Comparison of ENCODE assay signal across 10 cellular contexts in the genomic region with DNA sequence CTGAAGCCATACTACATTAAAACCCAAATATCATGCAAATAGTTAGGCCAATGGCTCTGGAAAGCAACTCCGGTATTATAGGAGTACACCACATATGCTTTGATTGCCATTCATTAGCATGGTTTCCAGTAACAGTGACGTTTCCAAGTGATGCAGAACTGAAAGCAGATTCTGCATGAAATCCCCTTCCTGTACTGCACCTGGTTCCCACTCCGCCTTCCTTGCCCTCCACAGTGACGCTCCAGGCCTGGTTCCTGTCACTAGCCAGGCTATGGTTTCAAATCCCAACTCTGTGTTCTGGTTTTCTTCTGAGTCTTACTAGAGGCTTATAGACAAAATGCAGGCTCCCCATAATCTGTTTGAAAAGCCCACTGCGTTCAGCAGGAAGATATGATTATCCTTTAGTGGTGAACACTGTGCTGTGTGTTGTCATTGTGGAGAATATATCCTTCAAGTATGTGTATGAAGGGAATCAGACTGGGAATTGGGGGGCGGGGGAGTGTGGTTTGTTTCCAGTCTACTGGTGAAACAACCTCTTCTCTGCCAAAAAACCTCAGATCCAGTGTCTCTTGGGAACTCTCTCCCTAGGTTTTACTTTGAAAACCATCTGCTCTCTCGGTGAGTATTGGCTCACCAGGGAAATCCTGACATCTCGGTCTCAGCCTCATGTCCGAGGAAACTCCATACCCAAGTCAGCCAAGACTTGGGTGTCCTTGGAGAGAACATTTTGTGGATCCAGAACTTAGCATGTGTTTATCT.
A peak's percentile ranks its signal among the peaks of the same experiment; 100 is the strongest.
DNase-seq lines count a peak whose midpoint lies in the region; ATAC-seq lines count a peak whose summit lies in the region.
"Had no signal": no experiment of that assay in that cellular context is flagged by ENCODE, and none has a peak within 500 bp of the region (broad histone marks: within the 10 kb centered on the region; RNA-seq: fewer than 3 reads in every experiment).

No MANE protein-coding gene starts in this region.

- DNase-seq in fibroblast of peridontal ligament (ENCODE audit: extremely low read depth), result peak; percentile 74
- DNase-seq in effector CD4-positive, alpha-beta T cell, result no peak
- DNase-seq in HPDE6-E6E7 (ENCODE audit: extremely low spot score), result no peak
- DNase-seq in activated gamma-delta T cell (lab: John Stamatoyannopoulos, UW), result no peak
- DNase-seq in activated CD4-positive, alpha-beta T cell treated with anti-CD3 and anti-CD28 coated beads, Interleukin-2, amount 50 U/mL, for 1 hour, result no peak
- DNase-seq: effector CD8-positive, alpha-beta T cell; mesendoderm had no signal

- peak; percentile 77 for ATAC-seq in GM18868 (IDR thresholded peaks at IDR 0.05; ENCODE audit: unreplicated experiment)
- peak; percentile 47 for ATAC-seq in GM21786 (IDR thresholded peaks at IDR 0.05; ENCODE audit: unreplicated experiment)
- peak; percentile 48 for ATAC-seq in HG03571 (IDR thresholded peaks at IDR 0.05; ENCODE audit: unreplicated experiment)
